Comparison of ENCODE assay signal across 8 cellular contexts in genomic region chr3:101936419-101937331, GRCh38.
DNase-seq lines count a peak whose midpoint lies in the region; ATAC-seq and TF ChIP-seq lines count a peak whose summit lies in the region.

No MANE protein-coding gene starts in this region.

- H3K27ac Mint-ChIP-seq in activated B cell treated with CpG ODN at 0.5 μM for 24 hours = peak overlapping the region; percentile 94
- H3K27ac Mint-ChIP-seq in glutamatergic neuron (ENCODE audit: unreplicated experiment) = no peak overlapping the region
- H3K27ac Mint-ChIP-seq in endothelial cell (ENCODE audit: unreplicated experiment) = no peak overlapping the region

- 89 to 92% (median 90%) methylated on average over 10 of the region's 10 CpGs for WGBS in heart left ventricle, 4 donors

- no peak for TF ChIP-seq POLR2A in heart left ventricle (IDR thresholded peaks at IDR 0.05)

- H3K36me3 Mint-ChIP-seq in activated B cell treated with CpG ODN at 0.5 μM for 24 hours (ENCODE audit: low read depth) (peaks cover 3% of the 10 kb centered on the region), glutamatergic neuron (ENCODE audit: unreplicated experiment) (no peaks in the 10 kb centered on the region), endothelial cell (ENCODE audit: low read depth, unreplicated experiment) (no peaks in the 10 kb centered on the region)

- H3K27ac ChIP-seq in HL-60 (replicated peaks) (peak overlapping the region; percentile 46), heart left ventricle (peak overlapping the region in 4 of 12 donors; percentile 11 to 82 (median 24))

- H3K27me3 ChIP-seq in GM06990 (replicated peaks; ENCODE audit: control insufficient read depth, insufficient read depth, low read length) = no peaks in the 10 kb centered on the region
- peaks cover 3% of the 10 kb centered on the region for H3K27me3 ChIP-seq in HL-60 (ENCODE audit: insufficient read depth, poor library complexity, severe bottlenecking)
- no peaks in the 10 kb centered on the region for H3K27me3 ChIP-seq in heart left ventricle

- DNase-seq in GM06990 (ENCODE audit: extremely low read depth, insufficient read length) = peak; percentile 80
- DNase-seq in HL-60 (ENCODE audit: low read depth in 1 of 2, low spot score in 1 of 2) = peak; percentile 67 to 90
- no peak for DNase-seq in activated B cell treated with CpG ODN at 0.5 μM for 24 hours
- no peak for DNase-seq in heart left ventricle
- DNase-seq in glutamatergic neuron = no peak
- no peak for DNase-seq in COR-L47 (lab: John Stamatoyannopoulos, UW)
- no peak for DNase-seq in endothelial cell (ENCODE audit: low spot score)

- no peak overlapping the region for H3K4me3 ChIP-seq in GM06990 (replicated peaks; ENCODE audit: low read depth, low read length)
- no peak overlapping the region for H3K4me3 ChIP-seq in HL-60 (replicated peaks; ENCODE audit: insufficient read depth, low read length)
- peak overlapping the region in 1 of 12 donors; percentile 18 for H3K4me3 ChIP-seq in heart left ventricle

- CTCF ChIA-PET in activated B cell treated with CpG ODN at 0.5 μM for 24 hours (lab: Charles Lee) = interaction anchor here (0.9 to 3.3 kb wide), 6 partner anchors 61 to 293 kb away, joined by 3 to 34 read pairs (median 4); no protein-coding TSS in a partner anchor

- H3K4me3 Mint-ChIP-seq in activated B cell treated with CpG ODN at 0.5 μM for 24 hours (peak overlapping the region; percentile 76), glutamatergic neuron (ENCODE audit: unreplicated experiment) (no peak overlapping the region), endothelial cell (ENCODE audit: unreplicated experiment) (no peak overlapping the region)

- H3K9me3 ChIP-seq in heart left ventricle = no peaks in the 10 kb centered on the region

- H3K36me3 ChIP-seq in GM06990 (ENCODE audit: control insufficient read depth, insufficient read depth, low read length) = no peaks in the 10 kb centered on the region
- H3K36me3 ChIP-seq in heart left ventricle = no peaks in the 10 kb centered on the region

- peaks cover 0 to 68% (median 27%) of the 10 kb centered on the region in 12 donors for H3K4me1 ChIP-seq in heart left ventricle

- ATAC-seq in GM21526 (IDR thresholded peaks at IDR 0.05; ENCODE audit: low FRiP score, unreplicated experiment) = peak; percentile 90
- ATAC-seq in activated B cell treated with CpG ODN at 0.5 μM for 24 hours (ENCODE audit: low read depth) = peak; percentile 78
- ATAC-seq in heart left ventricle = peak in 3 of 4 donors; percentile 61 to 74 (median 71)

- H3K27me3 Mint-ChIP-seq in activated B cell treated with CpG ODN at 0.5 μM for 24 hours = no peaks in the 10 kb centered on the region
- no peaks in the 10 kb centered on the region for H3K27me3 Mint-ChIP-seq in glutamatergic neuron (ENCODE audit: unreplicated experiment)
- H3K27me3 Mint-ChIP-seq in endothelial cell (ENCODE audit: unreplicated experiment) = peaks cover 2% of the 10 kb centered on the region

- intact Hi-C loops in activated B cell treated with CpG ODN at 0.5 μM for 24 hours (cut with micrococcal nuclease) = loop anchor here (1.0 to 5.0 kb wide), 7 partner anchors 38 to 124 kb away; partner anchors contain the start of gene NFKBIZ
- intact Hi-C loops in heart left ventricle (cut with DNase I) = no loop called here

- no peak for TF ChIP-seq CTCF in GM06990 (IDR thresholded peaks at IDR 0.05; ENCODE audit: insufficient read depth, low read length, poor library complexity, severe bottlenecking)
- TF ChIP-seq CTCF in HL-60 (IDR thresholded peaks at IDR 0.05; ENCODE audit: insufficient read depth, low read length) = no peak
- TF ChIP-seq CTCF in activated B cell treated with CpG ODN at 0.5 μM for 24 hours (IDR thresholded peaks at IDR 0.05) = no peak
- TF ChIP-seq CTCF in heart left ventricle (IDR thresholded peaks at IDR 0.05) = no peak
- TF ChIP-seq CTCF in glutamatergic neuron (IDR thresholded peaks at IDR 0.05; ENCODE audit: partially characterized antibody, unreplicated experiment) = no peak
- no peak for TF ChIP-seq CTCF in endothelial cell (IDR thresholded peaks at IDR 0.05; ENCODE audit: unreplicated experiment)

- H3K4me1 Mint-ChIP-seq in activated B cell treated with CpG ODN at 0.5 μM for 24 hours (peaks cover 49% of the 10 kb centered on the region), glutamatergic neuron (ENCODE audit: low read depth, unreplicated experiment) (no peaks in the 10 kb centered on the region), endothelial cell (ENCODE audit: unreplicated experiment) (no peaks in the 10 kb centered on the region)

- POLR2A ChIA-PET in activated B cell treated with CpG ODN at 0.5 μM for 24 hours (lab: Charles Lee) = interaction anchor here (0.6 to 8.3 kb wide), 39 partner anchors 9 to 572 kb away, joined by 3 to 85 read pairs (median 8); partner anchors contain the start of gene NFKBIZ

- H3K9me3 Mint-ChIP-seq in activated B cell treated with CpG ODN at 0.5 μM for 24 hours (peaks cover 2% of the 10 kb centered on the region), glutamatergic neuron (ENCODE audit: unreplicated experiment) (no peaks in the 10 kb centered on the region), endothelial cell (ENCODE audit: unreplicated experiment) (no peaks in the 10 kb centered on the region)

Comparison
In these comparisons a context has a peak if more than half of its experiments do, and no peak if none do; other contexts are left out.
1. DNase-seq: peak in GM06990 (single experiment) and HL-60 (2 of 2); none in activated B cell treated with CpG ODN at 0.5 μM for 24 hours (single experiment), heart left ventricle (0 of 5), glutamatergic neuron (single experiment), COR-L47 (single experiment) and endothelial cell (single experiment).
2. Peak in every context shown above with its lines, with median percentiles within 50 percentile points of each other: ATAC-seq.